In genomic region chr17:19125289-19125688, GRCh38 we compare ENCODE assay signal across 4 cellular contexts. TPM values are rescaled to one million over a fixed set of nuclear protein-coding genes. Genes with fewer than 3 reads are reported as not detected.
"Had no signal": no experiment of that assay in that cellular context is flagged by ENCODE, and none has a peak within 500 bp of the region (broad histone marks: within the 10 kb centered on the region; RNA-seq: fewer than 3 reads in every experiment).

No MANE protein-coding gene starts in this region.

RNA-seq across cellular contexts. Expression of gene GRAPL, which starts 2.1 kb away (rescaled TPM):
- total RNA-seq: HT-29, LHCN-M2, MCF 10A, SJSA1 had no signal
